ENCODE assay signal across 8 cellular contexts in the genomic region with DNA sequence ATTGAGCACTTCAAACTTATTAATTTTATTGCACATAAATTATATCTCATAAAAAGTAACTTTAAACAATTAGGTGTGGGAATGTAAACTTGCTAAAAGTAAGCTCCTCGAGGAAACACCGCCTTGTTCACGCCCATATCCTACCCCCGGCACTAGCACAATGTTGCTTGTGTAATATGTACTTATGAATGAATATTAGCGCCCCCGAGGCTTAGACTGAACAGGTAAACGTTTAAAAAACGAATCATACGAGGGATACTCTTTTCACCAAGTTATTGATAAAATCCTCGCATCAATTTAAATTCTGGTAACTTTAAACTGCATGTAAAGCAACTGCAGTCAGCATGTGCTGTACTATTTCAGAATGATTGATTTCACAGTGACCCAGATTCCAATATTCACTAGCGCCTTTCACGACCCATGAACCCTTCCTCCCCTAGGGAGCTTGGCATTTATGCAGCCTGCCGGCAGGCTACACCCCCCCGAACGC. TPM values are rescaled to one million over a fixed set of nuclear protein-coding genes. Genes with fewer than 3 reads are reported as not detected.
DNase-seq lines count a peak whose midpoint lies in the region; ATAC-seq and TF ChIP-seq lines count a peak whose summit lies in the region.

No MANE protein-coding gene starts in this region.

- intact Hi-C loops in Panc1 (cut with micrococcal nuclease; ENCODE audit: unreplicated experiment): loop anchor here (10.0 kb wide), 1 partner anchor 129 kb away; no protein-coding TSS in a partner anchor

- peak; percentile 5 for ATAC-seq in GM18858 (IDR thresholded peaks at IDR 0.05; ENCODE audit: unreplicated experiment)
- ATAC-seq in HG03097 (IDR thresholded peaks at IDR 0.05; ENCODE audit: low FRiP score, unreplicated experiment): peak; percentile 5
- peak; percentile 35 for ATAC-seq in Panc1

- no peak for DNase-seq in Panc1 (ENCODE audit: low read depth, low spot score)
- DNase-seq in UCSD-AML1 (lab: John Stamatoyannopoulos, UW; ENCODE audit: unreplicated experiment): no peak
- no peak for DNase-seq in cerebellar cortex (ENCODE audit: low spot score)

- no peaks in the 10 kb centered on the region for H3K27me3 ChIP-seq in ACC112 (ENCODE audit: insufficient read depth, low read length)
- H3K27me3 ChIP-seq in Panc1 (ENCODE audit: control insufficient read depth, insufficient read depth, low read length): no peaks in the 10 kb centered on the region
- H3K27me3 ChIP-seq in duodenal mucosa (ENCODE audit: control insufficient read depth in 1 of 2, insufficient read depth in 2 of 2, low read length in 2 of 2): no peaks in the 10 kb centered on the region
- H3K27me3 ChIP-seq in muscle layer of colon (ENCODE audit: control insufficient read depth in 1 of 2, insufficient read depth in 2 of 2, low read length in 2 of 2): no peaks in the 10 kb centered on the region

- peaks cover 43% of the 10 kb centered on the region for H3K4me1 ChIP-seq in ACC112 (ENCODE audit: control insufficient read depth, insufficient read depth, low read length, unreplicated experiment)
- H3K4me1 ChIP-seq in Panc1 (ENCODE audit: control insufficient read depth, insufficient read depth, low read length): peaks cover 20% of the 10 kb centered on the region
- peaks cover 4% of the 10 kb centered on the region in 2 donors for H3K4me1 ChIP-seq in duodenal mucosa (ENCODE audit: control insufficient read depth in 1 of 2, insufficient read depth in 2 of 2, low read length in 2 of 2)
- H3K4me1 ChIP-seq in muscle layer of colon (ENCODE audit: insufficient read depth, low read length): no peaks in the 10 kb centered on the region

- H3K27ac ChIP-seq in ACC112 (ENCODE audit: low read depth, low read length): peak overlapping the region; percentile 98; the same call in 1 of the 2 replicates
- H3K27ac ChIP-seq in Panc1 (ENCODE audit: low read length): peak overlapping the region; percentile 96
- H3K27ac ChIP-seq in duodenal mucosa (ENCODE audit: low read depth, low read length): peak overlapping the region; percentile 58
- H3K27ac ChIP-seq in muscle layer of colon (ENCODE audit: low read depth, low read length): peak overlapping the region; percentile 85

- peaks cover 27% of the 10 kb centered on the region for H3K79me2 ChIP-seq in ACC112 (ENCODE audit: control insufficient read depth, insufficient read depth, low read length, unreplicated experiment)

- H3K4me3 ChIP-seq in ACC112 (ENCODE audit: low read depth, low read length): peak overlapping the region; percentile 98
- peak overlapping the region; percentile 80 to 97 for H3K4me3 ChIP-seq in Panc1 (ENCODE audit: low read depth in 2 of 2, low read length in 2 of 2)
- peak overlapping the region; percentile 99 for H3K4me3 ChIP-seq in duodenal mucosa (ENCODE audit: low read depth in 1 of 2, low read length in 2 of 2)
- H3K4me3 ChIP-seq in muscle layer of colon (ENCODE audit: low read depth in 1 of 2, low read length in 2 of 2): peak overlapping the region; percentile 88 to 96

- peak overlapping the region; percentile 89 for H2AFZ ChIP-seq in ACC112 (ENCODE audit: low read length, unreplicated experiment)

- H3K36me3 ChIP-seq in ACC112 (ENCODE audit: insufficient read depth, low read length): peaks cover 27% of the 10 kb centered on the region
- H3K36me3 ChIP-seq in Panc1 (ENCODE audit: control insufficient read depth, insufficient read depth, low read length): peaks cover 14% of the 10 kb centered on the region
- H3K36me3 ChIP-seq in duodenal mucosa (ENCODE audit: control insufficient read depth in 1 of 2, insufficient read depth in 2 of 2, low read length in 2 of 2): peaks cover 0 to 5% of the 10 kb centered on the region in 2 donors
- H3K36me3 ChIP-seq in muscle layer of colon (ENCODE audit: insufficient read depth, low read length): no peaks in the 10 kb centered on the region

- BruUV-seq in Panc1 (replicated peaks; lab: Mats Ljungman, UMichigan): no TSS peak

- POLR2A ChIA-PET in Panc1 (lab: Charles Lee): interaction anchor here (0.6 kb wide), 1 partner anchor 13 kb away, joined by 3 read pairs; no protein-coding TSS in a partner anchor

- CTCF ChIA-PET in Panc1 (lab: Charles Lee): no interaction called here

- in situ Hi-C loops in Panc1 (cut with HindIII; ENCODE audit: low pct_unique_long_range_greater_than_20kb, low sequenced_read_pairs): no loop called here

- H3K9ac ChIP-seq in duodenal mucosa (ENCODE audit: low read depth in 1 of 2, low read length in 2 of 2) (peak overlapping the region; percentile 97 to 99), muscle layer of colon (ENCODE audit: low read length) (peak overlapping the region; percentile 66)

- no peak for TF ChIP-seq CTCF in Panc1 (IDR thresholded peaks at IDR 0.05)

- H3K9me3 ChIP-seq in Panc1 (ENCODE audit: control insufficient read depth, insufficient read depth, low read depth, low read length): no peaks in the 10 kb centered on the region
- no peaks in the 10 kb centered on the region for H3K9me3 ChIP-seq in duodenal mucosa (ENCODE audit: control insufficient read depth in 1 of 2, low read length in 2 of 2)
- no peaks in the 10 kb centered on the region for H3K9me3 ChIP-seq in muscle layer of colon (ENCODE audit: low read length)

RNA-seq across cellular contexts. Expression of a gene that starts 0.6 kb away (rescaled TPM):
- total RNA-seq in Panc1 (2021; ENCODE audit: unreplicated experiment): 32.0 TPM
- polyA plus RNA-seq in Panc1 (2012; ENCODE audit: insufficient read length): 36.0 TPM

RNA-seq across cellular contexts. Expression of a gene that starts 49.8 kb away (rescaled TPM):
- total RNA-seq in Panc1 (2021; ENCODE audit: unreplicated experiment): not detected
- polyA plus RNA-seq in Panc1 (2012; ENCODE audit: insufficient read length): 0.24 TPM
